ENCODE assay signal across 8 cellular contexts in genomic region chr14:64196668-64197411, GRCh38.
DNase-seq lines count a peak whose midpoint lies in the region; ATAC-seq and TF ChIP-seq lines count a peak whose summit lies in the region.

No MANE protein-coding gene starts in this region.

- DNase-seq in AG09309 (ENCODE audit: low read depth) (peak; percentile 14), GM20000 (ENCODE audit: low spot score) (peak; percentile 32), NCI-H2081 treated with DMSO at 0.1 percent for 48 hours (lab: John Stamatoyannopoulos, UW) (peak; percentile 1), brain pericyte (ENCODE audit: low read depth, low spot score) (peak; percentile 37), islet precursor cell (peak; percentile 84), SIG-M5 (lab: John Stamatoyannopoulos, UW) (no peak), MM.1S (no peak)
- peak; percentile 47 for DNase-seq in stimulated activated naive B cell treated with anti-CD40 and anti-IgM and Interleukin-4, amounts not matched to agents 10 μg/mL and 1 μg/mL and 100 μg/mL, for 72 hours

- H3K9ac ChIP-seq in MM.1S (ENCODE audit: low read length) = no peak overlapping the region

- H3K4me2 ChIP-seq in MM.1S (ENCODE audit: low read depth, low read length) = no peak overlapping the region

- H3K27me3 Mint-ChIP-seq in stimulated activated naive B cell treated with anti-CD40 and anti-IgM and Interleukin-4, amounts not matched to agents 10 μg/mL and 1 μg/mL and 100 μg/mL, for 72 hours = no peaks in the 10 kb centered on the region

- no peak overlapping the region for H3K27ac ChIP-seq in MM.1S (ENCODE audit: low read length)

- H3K4me1 Mint-ChIP-seq in stimulated activated naive B cell treated with anti-CD40 and anti-IgM and Interleukin-4, amounts not matched to agents 10 μg/mL and 1 μg/mL and 100 μg/mL, for 72 hours = peaks cover 40 to 44% of the 10 kb centered on the region in 2 donors

- peaks cover 15% of the 10 kb centered on the region for H3K4me1 ChIP-seq in MM.1S (ENCODE audit: low read length)

- H3K9me3 ChIP-seq in MM.1S (replicated peaks; ENCODE audit: insufficient read depth, low read length) = no peaks in the 10 kb centered on the region

- H3K36me3 ChIP-seq in MM.1S (replicated peaks; ENCODE audit: insufficient read depth, low read length) = no peaks in the 10 kb centered on the region

- no peaks in the 10 kb centered on the region for H3F3A ChIP-seq in MM.1S (ENCODE audit: insufficient read depth, low read length)

- no peaks in the 10 kb centered on the region for H3K79me2 ChIP-seq in MM.1S (ENCODE audit: low read length)

- H3K27me3 ChIP-seq in MM.1S (replicated peaks; ENCODE audit: insufficient read depth, low read length) = no peaks in the 10 kb centered on the region

- H3K4me3 ChIP-seq in AG09309 (ENCODE audit: control insufficient read depth, low read depth, low read length) (peak overlapping the region; percentile 45), MM.1S (ENCODE audit: low read length) (no peak overlapping the region)

- peak overlapping the region; percentile 97 for H3K27ac Mint-ChIP-seq in stimulated activated naive B cell treated with anti-CD40 and anti-IgM and Interleukin-4, amounts not matched to agents 10 μg/mL and 1 μg/mL and 100 μg/mL, for 72 hours

- no peak for TF ChIP-seq CTCF in AG09309 (IDR thresholded peaks at IDR 0.05; ENCODE audit: control insufficient read depth, insufficient read depth, low read depth, low read length, missing control alignments)
- no peak for TF ChIP-seq CTCF in GM20000 (IDR thresholded peaks at IDR 0.05; ENCODE audit: extremely low read depth, missing control alignments)
- TF ChIP-seq CTCF in MM.1S (IDR thresholded peaks at IDR 0.05; ENCODE audit: low read length) = no peak

- ATAC-seq in stimulated activated naive B cell treated with anti-CD40 and anti-IgM and Interleukin-4, amounts not matched to agents 10 μg/mL and 1 μg/mL and 100 μg/mL, for 72 hours (replicated peaks) = peak; percentile 88 to 91

- H3K9me2 ChIP-seq in MM.1S (replicated peaks; ENCODE audit: insufficient read depth, low read length) = no peaks in the 10 kb centered on the region

- no peaks in the 10 kb centered on the region for H4K20me1 ChIP-seq in MM.1S (ENCODE audit: insufficient read depth, low read length)

- H2AFZ ChIP-seq in MM.1S (ENCODE audit: low read length) = no peak overlapping the region

- H3K9me3 Mint-ChIP-seq in stimulated activated naive B cell treated with anti-CD40 and anti-IgM and Interleukin-4, amounts not matched to agents 10 μg/mL and 1 μg/mL and 100 μg/mL, for 72 hours = no peaks in the 10 kb centered on the region

- peak overlapping the region; percentile 84 to 98 for H3K4me3 Mint-ChIP-seq in stimulated activated naive B cell treated with anti-CD40 and anti-IgM and Interleukin-4, amounts not matched to agents 10 μg/mL and 1 μg/mL and 100 μg/mL, for 72 hours

- no peaks in the 10 kb centered on the region for H3K36me3 Mint-ChIP-seq in stimulated activated naive B cell treated with anti-CD40 and anti-IgM and Interleukin-4, amounts not matched to agents 10 μg/mL and 1 μg/mL and 100 μg/mL, for 72 hours

Comparison
In these comparisons a context has a peak if more than half of its experiments do, and no peak if none do; other contexts are left out.
1. DNase-seq: peak in AG09309 (single experiment), GM20000 (single experiment), NCI-H2081 treated with DMSO at 0.1 percent for 48 hours (single experiment), brain pericyte (single experiment), islet precursor cell (single experiment) and stimulated activated naive B cell treated with anti-CD40 and anti-IgM and Interleukin-4, amounts not matched to agents 10 μg/mL and 1 μg/mL and 100 μg/mL, for 72 hours (single experiment); none in SIG-M5 (single experiment) and MM.1S (single experiment).